Comparison of ENCODE assay signal across 9 cellular contexts in the genomic region with DNA sequence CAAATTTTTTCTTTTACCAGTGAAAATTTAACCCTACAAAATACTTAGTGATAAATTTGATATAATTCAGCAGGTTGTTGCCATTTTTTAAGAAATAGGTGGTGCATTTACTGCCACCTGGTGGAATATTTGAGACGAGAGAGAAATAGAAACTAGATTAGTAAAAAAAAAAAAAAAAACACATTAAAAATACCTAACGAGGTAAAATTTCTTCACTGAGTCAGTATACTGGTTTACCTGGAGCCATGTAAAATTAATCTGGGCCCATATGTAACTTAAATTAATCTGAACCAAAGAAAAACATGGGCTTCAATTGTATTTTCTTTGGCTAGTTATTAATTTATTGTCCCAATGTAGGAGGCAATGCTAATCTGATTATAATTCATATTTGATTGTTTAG.
DNase-seq lines count a peak whose midpoint lies in the region; ATAC-seq, FAIRE-seq and TF ChIP-seq lines count a peak whose summit lies in the region.
"Had no signal": no experiment of that assay in that cellular context is flagged by ENCODE, and none has a peak within 500 bp of the region (broad histone marks: within the 10 kb centered on the region; RNA-seq: fewer than 3 reads in every experiment).

No MANE protein-coding gene starts in this region.

- H3K79me2 ChIP-seq in GM12878 (ENCODE audit: control insufficient read depth, insufficient read depth, low read length), result no peaks in the 10 kb centered on the region

- no peaks in the 10 kb centered on the region for H3K9me3 ChIP-seq in GM12878 (replicated peaks; ENCODE audit: control insufficient read depth, insufficient read depth, low read length)
- no peaks in the 10 kb centered on the region for H3K9me3 ChIP-seq in mesenchymal stem cell (ENCODE audit: control insufficient read depth, low read length)
- no peaks in the 10 kb centered on the region for H3K9me3 ChIP-seq in ovary
- H3K9me3 ChIP-seq: BLaER1 treated with 17β-estradiol and CSF1 and Interleukin-3, amounts not matched to agents 10 nM and 100 nM had no signal

- SMC1A ChIA-PET in GM12878 (lab: Charles Lee; ENCODE audit: uncharacterized antibody, unreplicated experiment), result no interaction called here

- no peak for TF ChIP-seq EP300 in GM12878 (IDR thresholded peaks at IDR 0.05; ENCODE audit: borderline replicate concordance in 1 of 2, control insufficient read depth in 1 of 2, low read depth in 2 of 2, low read length in 2 of 2)
- TF ChIP-seq EP300 in ovary (IDR thresholded peaks at IDR 0.05), result no peak

- peak; percentile 72 for TF ChIP-seq RAD21 in GM12878 (IDR thresholded peaks at IDR 0.05; ENCODE audit: insufficient read depth, low read depth, low read length)

- ATAC-seq in GM12878 (peak; percentile 55), GM21447 (IDR thresholded peaks at IDR 0.05; ENCODE audit: unreplicated experiment) (no peak)

- H3K27me3 ChIP-seq in GM12878 (replicated peaks in 1 of 2; ENCODE audit: control insufficient read depth in 2 of 2, insufficient read depth in 2 of 2, low read length in 1 of 2) (no peaks in the 10 kb centered on the region), mesenchymal stem cell (ENCODE audit: control insufficient read depth in 1 of 2, insufficient read depth in 1 of 2, low read length in 2 of 2) (no peaks in the 10 kb centered on the region), ovary (no peaks in the 10 kb centered on the region)
- H3K27me3 ChIP-seq: BLaER1 treated with 17β-estradiol and CSF1 and Interleukin-3, amounts not matched to agents 10 nM and 100 nM had no signal

- H3K9ac ChIP-seq in GM12878 (ENCODE audit: control insufficient read depth, insufficient read depth, low read length) (no peak overlapping the region), mesenchymal stem cell (ENCODE audit: low read length) (peak overlapping the region; percentile 81)
- H3K9ac ChIP-seq: BLaER1 treated with 17β-estradiol and CSF1 and Interleukin-3, amounts not matched to agents 10 nM and 100 nM had no signal

- TF ChIP-seq CTCF in GM12878 (IDR thresholded peaks at IDR 0.05 in 2 of 3, conservative IDR thresholded peaks at IDR 0.05 in 1 of 3; ENCODE audit: control insufficient read depth in 2 of 3, extremely low read depth in 1 of 3, insufficient read depth in 1 of 3, low read depth in 3 of 3, low read length in 3 of 3) (peak; percentile 32 to 43 (median 37); a peak in 4 of 6 replicates), ovary (IDR thresholded peaks at IDR 0.05) (peak in 1 of 3 donors; percentile 20)

- H2BK5ac ChIP-seq in mesenchymal stem cell (ENCODE audit: low read depth, low read length, poor library complexity, severe bottlenecking), result no peak overlapping the region

- H3K27ac ChIP-seq in GM12878 (ENCODE audit: control insufficient read depth, insufficient read depth) (no peak overlapping the region), mesenchymal stem cell (ENCODE audit: low read length, poor library complexity, severe bottlenecking) (no peak overlapping the region), ovary (no peak overlapping the region)
- H3K27ac ChIP-seq: BLaER1 treated with 17β-estradiol and CSF1 and Interleukin-3, amounts not matched to agents 10 nM and 100 nM had no signal

- H2BK15ac ChIP-seq in mesenchymal stem cell (ENCODE audit: low read depth, poor library complexity, severe bottlenecking), result no peak overlapping the region

- no peak overlapping the region for H3K4me3 ChIP-seq in GM12878
- H3K4me3 ChIP-seq in mesenchymal stem cell (ENCODE audit: insufficient read depth in 1 of 2, low read depth in 1 of 2, low read length in 2 of 2), result no peak overlapping the region
- H3K4me3 ChIP-seq in ovary, result no peak overlapping the region
- H3K4me3 ChIP-seq: BLaER1 treated with 17β-estradiol and CSF1 and Interleukin-3, amounts not matched to agents 10 nM and 100 nM had no signal

- POLR2A ChIA-PET in GM12878 (lab: Charles Lee), result no interaction called here

- H3K4ac ChIP-seq in mesenchymal stem cell (ENCODE audit: low read depth in 1 of 2, low read length in 2 of 2), result no peak overlapping the region

- no peaks in the 10 kb centered on the region for H4K20me1 ChIP-seq in GM12878 (ENCODE audit: control insufficient read depth, insufficient read depth)
- H4K20me1 ChIP-seq: BLaER1 treated with 17β-estradiol and CSF1 and Interleukin-3, amounts not matched to agents 10 nM and 100 nM had no signal

- no peaks in the 10 kb centered on the region for H3K79me1 ChIP-seq in mesenchymal stem cell (replicated peaks; ENCODE audit: low read length, poor library complexity, severe bottlenecking)

- no peak overlapping the region for H4K91ac ChIP-seq in mesenchymal stem cell (ENCODE audit: low read length)

- DNase-seq in DMS153 treated with DMSO at 0.1 percent for 48 hours (lab: John Stamatoyannopoulos, UW; ENCODE audit: unreplicated experiment) (peak; percentile 30), DMS153 (lab: John Stamatoyannopoulos, UW) (no peak), M059J (ENCODE audit: low read depth) (peak; percentile 64), GM12878 (ENCODE audit: low read depth, low spot score) (no peak), mesenchymal stem cell (peak; percentile 43), ovary (no peak), midbrain (lab: John Stamatoyannopoulos, UW) (no peak)

- in situ Hi-C loops in GM12878 (cut with MboI), result loop anchor here (5.0 kb wide), 1 partner anchor 627 kb away; no protein-coding TSS in a partner anchor

- H3K23ac ChIP-seq in mesenchymal stem cell (ENCODE audit: low read length in 2 of 2), result no peak overlapping the region

- BruUV-seq in GM12878 (replicated peaks; lab: Mats Ljungman, UMichigan), result no TSS peak

- H3K4me2 ChIP-seq in GM12878 (ENCODE audit: control insufficient read depth, insufficient read depth) (peak overlapping the region; percentile 5; the same call in 1 of the 2 replicates), mesenchymal stem cell (ENCODE audit: low read length, poor library complexity, severe bottlenecking) (no peak overlapping the region)
- H3K4me2 ChIP-seq: BLaER1 treated with 17β-estradiol and CSF1 and Interleukin-3, amounts not matched to agents 10 nM and 100 nM had no signal

- RAD21 ChIA-PET in GM12878 (lab: Charles Lee; ENCODE audit: unreplicated experiment), result no interaction called here

- CTCF ChIA-PET in GM12878 (lab: Yijun Ruan, JAX), result no interaction called here

- H3K36me3 ChIP-seq in GM12878 (ENCODE audit: control insufficient read depth in 2 of 2, insufficient read depth in 2 of 2, low read length in 1 of 2), result no peaks in the 10 kb centered on the region
- H3K36me3 ChIP-seq in mesenchymal stem cell (ENCODE audit: control insufficient read depth in 1 of 2, insufficient read depth in 2 of 2, low read depth in 1 of 2, low read length in 2 of 2), result no peaks in the 10 kb centered on the region
- no peaks in the 10 kb centered on the region for H3K36me3 ChIP-seq in ovary
- H3K36me3 ChIP-seq: BLaER1 treated with 17β-estradiol and CSF1 and Interleukin-3, amounts not matched to agents 10 nM and 100 nM had no signal

- H2AFZ ChIP-seq in GM12878 (ENCODE audit: control insufficient read depth, low read depth, low read length) (no peak overlapping the region; the same call in 1 of the 2 replicates), mesenchymal stem cell (ENCODE audit: low read depth, low read length) (no peak overlapping the region)

- no peak overlapping the region for H4K8ac ChIP-seq in mesenchymal stem cell (ENCODE audit: low read length)

- no peak overlapping the region for H3K18ac ChIP-seq in mesenchymal stem cell (ENCODE audit: low read depth in 1 of 2, low read length in 2 of 2)

- H3K14ac ChIP-seq in mesenchymal stem cell (ENCODE audit: low read length in 2 of 2), result no peak overlapping the region

- WGBS in GM12878 (ENCODE audit: insufficient coverage, insufficient replicate concordance, low lambda C conversion rate, missing lambda C conversion rate), result 0% methylated on average over 2 of the region's 2 CpGs
- WGBS in mesenchymal stem cell, result no CpG with 5 or more reads among the region's 2 CpGs
- 1 to 6% (median 5%) methylated on average over 2 of the region's 2 CpGs for WGBS in ovary, 3 donors

- no peak overlapping the region for H2BK120ac ChIP-seq in mesenchymal stem cell (ENCODE audit: low read depth, low read length)

- no peak overlapping the region for H2AK5ac ChIP-seq in mesenchymal stem cell (ENCODE audit: low read length, severe bottlenecking)

- H2BK12ac ChIP-seq in mesenchymal stem cell (ENCODE audit: low read length in 2 of 2), result no peak overlapping the region

- TF ChIP-seq POLR2A in GM12878 (IDR thresholded peaks at IDR 0.05; ENCODE audit: low read depth, low read length), result no peak
- TF ChIP-seq POLR2A in ovary (IDR thresholded peaks at IDR 0.05), result no peak

- FAIRE-seq in GM12878 (lab: Jason Lieb, UNC), result no peak

- peaks cover 15% of the 10 kb centered on the region for H3K4me1 ChIP-seq in GM12878 (ENCODE audit: control insufficient read depth, insufficient read depth, low read length)
- no peaks in the 10 kb centered on the region for H3K4me1 ChIP-seq in mesenchymal stem cell (ENCODE audit: control insufficient read depth, insufficient read depth, low read depth, low read length)
- no peaks in the 10 kb centered on the region for H3K4me1 ChIP-seq in ovary (ENCODE audit: insufficient read depth)

- intact Hi-C loops in GM12878 (cut with micrococcal nuclease; ENCODE audit: unreplicated experiment) (loop anchor here (2.0 to 5.0 kb wide), 3 partner anchors 138 to 632 kb away; no protein-coding TSS in a partner anchor), ovary (cut with DNase I) (no loop called here)

TF ChIP-seq in GM12878, 131 proteins besides CTCF, POLR2A, EP300 and RAD21:
- TF ChIP-seq, protein P1, sequence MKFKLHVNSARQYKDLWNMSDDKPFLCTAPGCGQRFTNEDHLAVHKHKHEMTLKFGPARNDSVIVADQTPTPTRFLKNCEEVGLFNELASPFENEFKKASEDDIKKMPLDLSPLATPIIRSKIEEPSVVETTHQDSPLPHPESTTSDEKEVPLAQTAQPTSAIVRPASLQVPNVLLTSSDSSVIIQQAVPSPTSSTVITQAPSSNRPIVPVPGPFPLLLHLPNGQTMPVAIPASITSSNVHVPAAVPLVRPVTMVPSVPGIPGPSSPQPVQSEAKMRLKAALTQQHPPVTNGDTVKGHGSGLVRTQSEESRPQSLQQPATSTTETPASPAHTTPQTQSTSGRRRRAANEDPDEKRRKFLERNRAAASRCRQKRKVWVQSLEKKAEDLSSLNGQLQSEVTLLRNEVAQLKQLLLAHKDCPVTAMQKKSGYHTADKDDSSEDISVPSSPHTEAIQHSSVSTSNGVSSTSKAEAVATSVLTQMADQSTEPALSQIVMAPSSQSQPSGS (IDR thresholded peaks at IDR 0.05; ENCODE audit: low read length), result no peak
- TF ChIP-seq PAX8 (IDR thresholded peaks at IDR 0.05), result no peak
- TF ChIP-seq ZNF384 (IDR thresholded peaks at IDR 0.05; ENCODE audit: borderline replicate concordance, low read depth, low read length), result peak; percentile 89
- TF ChIP-seq SMC3 (IDR thresholded peaks at IDR 0.05; ENCODE audit: borderline replicate concordance, low read length), result peak; percentile 56; the same call in 1 of the 2 replicates
TF ChIP-seq in GM12878: peak in this region for 2.

Comparison
In these comparisons a context has a peak if more than half of its experiments do, and no peak if none do; other contexts are left out.
1. DNase-seq: peak in DMS153 treated with DMSO at 0.1 percent for 48 hours (single experiment), M059J (single experiment) and mesenchymal stem cell (single experiment); none in DMS153 (single experiment), GM12878 (single experiment), ovary (0 of 5) and midbrain (single experiment).